Comparison of ENCODE assay signal across 9 cellular contexts in the genomic region with DNA sequence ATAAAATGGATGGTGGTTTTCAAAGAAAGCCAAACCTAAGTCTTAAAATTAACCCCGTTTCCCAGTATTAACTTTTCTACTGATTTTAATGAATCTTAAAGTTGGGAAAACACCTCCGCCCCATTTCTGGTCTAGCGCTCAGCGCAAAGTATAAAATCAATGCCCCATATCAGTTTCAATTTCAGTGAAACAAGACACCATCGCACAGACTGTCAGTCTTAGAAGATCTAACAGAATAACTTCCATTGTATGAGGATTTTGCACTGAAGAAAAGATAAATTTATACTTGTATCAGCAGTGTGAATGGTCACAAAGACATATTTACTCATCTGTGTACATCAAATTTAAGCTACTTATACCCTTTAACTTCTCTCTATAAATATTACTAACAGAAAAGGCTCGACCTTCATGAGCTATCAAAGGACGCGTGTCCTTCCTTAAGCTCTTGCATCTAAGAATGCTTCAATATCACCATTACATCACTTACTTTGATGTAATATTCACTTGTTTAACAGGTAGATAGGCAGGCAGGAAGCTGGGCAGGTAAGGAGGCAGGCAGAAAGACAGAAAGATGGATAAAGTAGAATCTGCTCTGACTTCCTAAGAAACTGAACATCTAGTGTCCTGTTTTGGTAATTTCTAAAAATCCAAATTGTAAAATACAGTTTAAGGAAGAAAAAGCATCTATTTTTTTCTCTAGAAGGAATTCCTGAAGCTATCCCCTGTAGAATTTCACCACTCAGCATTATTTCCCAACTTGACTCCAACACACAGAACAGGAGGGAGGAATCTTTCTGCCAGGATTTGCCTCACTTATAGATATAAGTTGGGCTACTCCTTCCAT.
DNase-seq lines count a peak whose midpoint lies in the region; ATAC-seq and TF ChIP-seq lines count a peak whose summit lies in the region.
"Had no signal": no experiment of that assay in that cellular context is flagged by ENCODE, and none has a peak within 500 bp of the region (broad histone marks: within the 10 kb centered on the region; RNA-seq: fewer than 3 reads in every experiment).

No MANE protein-coding gene starts in this region.

- H3K4me1 Mint-ChIP-seq in activated T-cell treated with anti-CD3 and anti-CD28 coated beads, Interleukin-2, amount 50 U/mL, for 24 hours (ENCODE audit: low read depth) = no peaks in the 10 kb centered on the region

- DNase-seq in NCI-H69 (lab: John Stamatoyannopoulos, UW) = peak; percentile 49
- DNase-seq in fibroblast of the aortic adventitia (ENCODE audit: low read depth) = peak; percentile 71
- DNase-seq in stimulated activated naive CD4-positive, alpha-beta T cell treated with Interleukin-2 at 50 U/mL for 16 hours (lab: John Stamatoyannopoulos, UW) = no peak
- DNase-seq in activated T-cell treated with anti-CD3 and anti-CD28 coated beads, Interleukin-2, amount 50 U/mL, for 24 hours = no peak
- DNase-seq in activated CD4-positive, alpha-beta T cell treated with anti-CD3 and anti-CD28 coated beads for 48 hours = no peak
- DNase-seq: activated CD4-positive, alpha-beta T cell treated with anti-CD3 and anti-CD28 coated beads for 4 hours had no signal

- no peak for TF ChIP-seq CTCF in fibroblast of the aortic adventitia (IDR thresholded peaks at IDR 0.05; ENCODE audit: insufficient read depth, low read length)

- H3K4me1 ChIP-seq in skeletal muscle tissue (ENCODE audit: control insufficient read depth in 3 of 3, insufficient read depth in 3 of 3, low read length in 3 of 3) = peaks cover 16 to 40% (median 17%) of the 10 kb centered on the region in 3 donors

- H3K4me3 Mint-ChIP-seq in activated T-cell treated with anti-CD3 and anti-CD28 coated beads, Interleukin-2, amount 50 U/mL, for 24 hours = no peak overlapping the region

- peak overlapping the region; percentile 67 for H3K27ac ChIP-seq in skeletal muscle tissue (ENCODE audit: low read depth, low read length)

- H3K27ac Mint-ChIP-seq in activated T-cell treated with anti-CD3 and anti-CD28 coated beads, Interleukin-2, amount 50 U/mL, for 24 hours = no peak overlapping the region

- no peaks in the 10 kb centered on the region for H3K36me3 Mint-ChIP-seq in activated T-cell treated with anti-CD3 and anti-CD28 coated beads, Interleukin-2, amount 50 U/mL, for 24 hours (ENCODE audit: low read depth)

- no peaks in the 10 kb centered on the region for H3K9me3 ChIP-seq in skeletal muscle tissue (ENCODE audit: control insufficient read depth in 3 of 3, low read length in 3 of 3)

- no peaks in the 10 kb centered on the region for H3K27me3 ChIP-seq in skeletal muscle tissue (ENCODE audit: control insufficient read depth in 3 of 3, insufficient read depth in 3 of 3, low read length in 3 of 3)

- ATAC-seq in GM18867 (IDR thresholded peaks at IDR 0.05; ENCODE audit: unreplicated experiment) (peak; percentile 79), HG02884 (IDR thresholded peaks at IDR 0.05; ENCODE audit: unreplicated experiment) (no peak)

- no peaks in the 10 kb centered on the region for H3K27me3 Mint-ChIP-seq in activated T-cell treated with anti-CD3 and anti-CD28 coated beads, Interleukin-2, amount 50 U/mL, for 24 hours

- no peaks in the 10 kb centered on the region for H3K36me3 ChIP-seq in skeletal muscle tissue (ENCODE audit: control insufficient read depth in 3 of 3, insufficient read depth in 3 of 3, low read length in 3 of 3)

- H3K4me3 ChIP-seq in fibroblast of the aortic adventitia (ENCODE audit: low read depth, low read length) = no peak overlapping the region
- peak overlapping the region in 2 of 3 donors; percentile 7 to 44 for H3K4me3 ChIP-seq in skeletal muscle tissue (ENCODE audit: low read length in 3 of 3)

- peak overlapping the region in 2 of 3 donors; percentile 35 to 41 for H3K9ac ChIP-seq in skeletal muscle tissue (ENCODE audit: low read depth in 1 of 3, low read length in 3 of 3)

- H3K9me3 Mint-ChIP-seq in activated T-cell treated with anti-CD3 and anti-CD28 coated beads, Interleukin-2, amount 50 U/mL, for 24 hours = no peaks in the 10 kb centered on the region

Comparison
In these comparisons a context has a peak if more than half of its experiments do, and no peak if none do; other contexts are left out.
1. DNase-seq: peak in NCI-H69 (single experiment) and fibroblast of the aortic adventitia (single experiment); none in stimulated activated naive CD4-positive, alpha-beta T cell treated with Interleukin-2 at 50 U/mL for 16 hours (single experiment), activated T-cell treated with anti-CD3 and anti-CD28 coated beads, Interleukin-2, amount 50 U/mL, for 24 hours (single experiment) and activated CD4-positive, alpha-beta T cell treated with anti-CD3 and anti-CD28 coated beads for 48 hours (single experiment).